ENCODE assay signal across 34 cellular contexts in the genomic region with DNA sequence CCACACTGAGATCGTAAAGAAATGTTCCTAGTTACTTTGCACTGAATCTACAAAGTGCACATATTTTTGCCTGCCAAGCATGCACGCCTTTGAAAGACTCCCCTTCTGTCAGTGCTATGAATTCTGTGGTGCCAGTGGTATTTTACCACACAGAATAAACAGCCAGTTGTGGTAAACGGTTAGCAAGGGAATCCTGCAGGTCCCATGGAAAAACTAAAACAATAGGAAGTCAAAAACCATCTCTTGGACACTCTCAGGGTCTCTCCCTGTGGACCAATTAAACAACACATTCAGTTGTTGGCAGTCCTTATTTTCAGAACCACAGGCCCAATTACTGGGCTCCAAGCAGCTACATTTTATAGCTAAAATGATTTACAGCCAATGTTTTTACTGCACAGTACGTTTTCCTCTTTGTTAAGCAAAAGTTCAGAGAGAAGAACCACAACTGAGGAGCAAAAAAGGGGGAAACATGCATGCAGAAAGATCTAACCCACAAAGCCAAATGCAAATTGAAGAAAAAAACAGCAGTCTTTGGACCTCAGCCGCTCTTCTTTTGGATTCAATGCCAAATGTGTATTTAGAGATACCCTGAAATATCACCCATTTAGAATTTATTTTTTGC.
DNase-seq lines count a peak whose midpoint lies in the region; ATAC-seq, FAIRE-seq and TF ChIP-seq lines count a peak whose summit lies in the region.
"Had no signal": no experiment of that assay in that cellular context is flagged by ENCODE, and none has a peak within 500 bp of the region (broad histone marks: within the 10 kb centered on the region; RNA-seq: fewer than 3 reads in every experiment).

No MANE protein-coding gene starts in this region.

- H3K4me2 ChIP-seq in astrocyte (ENCODE audit: low read length), result no peak overlapping the region
- H3K4me2 ChIP-seq: PC-9 had no signal

- H3K4me3 ChIP-seq in astrocyte (ENCODE audit: insufficient read depth, low read depth, low read length) (no peak overlapping the region), Peyer's patch (no peak overlapping the region)
- no peak overlapping the region for H3K4me3 ChIP-seq in naive thymus-derived CD4-positive, alpha-beta T cell (ENCODE audit: low read length)
- H3K4me3 ChIP-seq: body of pancreas, left ventricle myocardium inferior, PC-9, suprapubic skin, upper lobe of left lung had no signal

- no peaks in the 10 kb centered on the region for H3K79me2 ChIP-seq in astrocyte (ENCODE audit: insufficient read depth, low read length)

- TF ChIP-seq POLR2A in Peyer's patch (IDR thresholded peaks at IDR 0.05), result no peak

- H3K9ac ChIP-seq in astrocyte (ENCODE audit: low read length), result no peak overlapping the region

- CTCF ChIA-PET in naive thymus-derived CD4-positive, alpha-beta T cell (lab: Charles Lee), result no interaction called here

- H2AFZ ChIP-seq in astrocyte (ENCODE audit: low read depth, low read length), result no peak overlapping the region
- H2AFZ ChIP-seq: PC-9 had no signal

- FAIRE-seq in astrocyte (lab: Jason Lieb, UNC), result peak; percentile 9
- FAIRE-seq: GM12891, H54, HepG2 had no signal

- H3K36me3 Mint-ChIP-seq in astrocyte (ENCODE audit: low read depth, unreplicated experiment) (no peaks in the 10 kb centered on the region), osteocyte (ENCODE audit: unreplicated experiment) (no peaks in the 10 kb centered on the region)
- no peaks in the 10 kb centered on the region for H3K36me3 Mint-ChIP-seq in naive thymus-derived CD4-positive, alpha-beta T cell
- H3K36me3 Mint-ChIP-seq: CD4-positive, alpha-beta memory T cell; stimulated activated naive B cell treated with anti-CD40 and anti-IgM and Interleukin-4, amounts not matched to agents 10 μg/mL and 1 μg/mL and 100 μg/mL, for 72 hours had no signal

- H3K27ac Mint-ChIP-seq in astrocyte (ENCODE audit: unreplicated experiment) (no peak overlapping the region), osteocyte (ENCODE audit: unreplicated experiment) (no peak overlapping the region)
- peak overlapping the region in 5 of 9 donors; percentile 26 to 58 (median 32) for H3K27ac Mint-ChIP-seq in naive thymus-derived CD4-positive, alpha-beta T cell
- H3K27ac Mint-ChIP-seq: CD4-positive, alpha-beta memory T cell; stimulated activated naive B cell treated with anti-CD40 and anti-IgM and Interleukin-4, amounts not matched to agents 10 μg/mL and 1 μg/mL and 100 μg/mL, for 72 hours had no signal

- H4K20me1 ChIP-seq in astrocyte (ENCODE audit: insufficient read depth, low read length), result no peaks in the 10 kb centered on the region

- POLR2A ChIA-PET in naive thymus-derived CD4-positive, alpha-beta T cell (lab: Charles Lee), result no interaction called here

- no peak for ATAC-seq in naive thymus-derived CD4-positive, alpha-beta T cell
- no peak for ATAC-seq in HG02623 (IDR thresholded peaks at IDR 0.05; ENCODE audit: unreplicated experiment)
- ATAC-seq: body of pancreas; HepG2; stimulated activated naive B cell treated with anti-CD40 and anti-IgM and Interleukin-4, amounts not matched to agents 10 μg/mL and 1 μg/mL and 100 μg/mL, for 72 hours had no signal

- DNase-seq in AG08395 (ENCODE audit: low spot score) (peak; percentile 31), HT1080 (ENCODE audit: low read depth) (peak; percentile 3), astrocyte (ENCODE audit: low read depth) (peak; percentile 20), Peyer's patch (no peak), osteocyte (ENCODE audit: extremely low spot score, unreplicated experiment) (no peak)
- DNase-seq in naive thymus-derived CD4-positive, alpha-beta T cell, result peak in 3 of 9 donors; percentile 9 to 13 (median 10)
- DNase-seq in stimulated activated CD4-positive, alpha-beta T cell treated with anti-CD3 and anti-CD28 coated beads, Interleukin-1b, Interleukin-23, amount 100 ng/mL, for 48 hours, result no peak
- DNase-seq: 8988T; activated CD4-positive, alpha-beta T cell treated with anti-CD3 and anti-CD28 coated beads, Interleukin-2, amount 50 U/mL, for 48 hours; activated CD4-positive, CD25-positive, alpha-beta regulatory T cell treated with anti-CD3 and anti-CD28 coated beads, Interleukin-2, amount 50 U/mL, for 72 hours; activated gamma-delta T cell treated with Interleukin-2 at 50 U/mL for 16 hours; activated T-cell treated with anti-CD3 and anti-CD28 coated beads, Interleukin-2, amount 50 U/mL, for 48 hours; body of pancreas; CD4-positive, alpha-beta memory T cell; foreskin keratinocyte; head of caudate nucleus; islet precursor cell; Kasumi-1; left ventricle myocardium inferior; mesenchymal stem cell; NCI-H1048; NCI-H187 treated with DMSO at 0.1 percent for 48 hours; NCI-H524 treated with DMSO at 0.1 percent for 48 hours; occipital lobe; PC-9; Right ventricle myocardium superior; stimulated activated naive B cell treated with anti-CD40 and anti-IgM and Interleukin-4, amounts not matched to agents 10 μg/mL and 1 μg/mL and 100 μg/mL, for 72 hours; upper lobe of left lung had no signal

- H3K9me3 Mint-ChIP-seq in astrocyte (ENCODE audit: unreplicated experiment) (no peaks in the 10 kb centered on the region), osteocyte (ENCODE audit: unreplicated experiment) (no peaks in the 10 kb centered on the region)
- H3K9me3 Mint-ChIP-seq in naive thymus-derived CD4-positive, alpha-beta T cell, result no peaks in the 10 kb centered on the region
- H3K9me3 Mint-ChIP-seq: CD4-positive, alpha-beta memory T cell; central memory CD8-positive, alpha-beta T cell; stimulated activated naive B cell treated with anti-CD40 and anti-IgM and Interleukin-4, amounts not matched to agents 10 μg/mL and 1 μg/mL and 100 μg/mL, for 72 hours had no signal

- no peak overlapping the region for H3K27ac ChIP-seq in astrocyte (ENCODE audit: low read depth, low read length)
- H3K27ac ChIP-seq in naive thymus-derived CD4-positive, alpha-beta T cell (ENCODE audit: low read depth, low read length), result no peak overlapping the region
- no peak overlapping the region for H3K27ac ChIP-seq in Peyer's patch
- H3K27ac ChIP-seq: body of pancreas, foreskin keratinocyte, left ventricle myocardium inferior, PC-9, suprapubic skin, upper lobe of left lung had no signal

- no peak for TF ChIP-seq CTCF in astrocyte (IDR thresholded peaks at IDR 0.05; ENCODE audit: insufficient read depth, low read depth, low read length)
- no peak for TF ChIP-seq CTCF in Peyer's patch (IDR thresholded peaks at IDR 0.05)
- TF ChIP-seq CTCF in osteocyte (IDR thresholded peaks at IDR 0.05), result no peak

- H3K4me3 Mint-ChIP-seq in astrocyte (ENCODE audit: unreplicated experiment) (no peak overlapping the region), osteocyte (ENCODE audit: unreplicated experiment) (no peak overlapping the region)
- H3K4me3 Mint-ChIP-seq in naive thymus-derived CD4-positive, alpha-beta T cell, result peak overlapping the region in 6 of 10 donors; percentile 9 to 40 (median 26)
- H3K4me3 Mint-ChIP-seq: CD4-positive, alpha-beta memory T cell; central memory CD8-positive, alpha-beta T cell; stimulated activated naive B cell treated with anti-CD40 and anti-IgM and Interleukin-4, amounts not matched to agents 10 μg/mL and 1 μg/mL and 100 μg/mL, for 72 hours had no signal

- H3K4me1 Mint-ChIP-seq in astrocyte (ENCODE audit: low read depth, unreplicated experiment) (peaks cover 4% of the 10 kb centered on the region), osteocyte (ENCODE audit: unreplicated experiment) (no peaks in the 10 kb centered on the region)
- H3K4me1 Mint-ChIP-seq in naive thymus-derived CD4-positive, alpha-beta T cell, result peaks cover 0 to 29% (median 19%) of the 10 kb centered on the region in 7 donors
- H3K4me1 Mint-ChIP-seq: CD4-positive, alpha-beta memory T cell; central memory CD8-positive, alpha-beta T cell; stimulated activated naive B cell treated with anti-CD40 and anti-IgM and Interleukin-4, amounts not matched to agents 10 μg/mL and 1 μg/mL and 100 μg/mL, for 72 hours had no signal

- intact Hi-C loops in naive thymus-derived CD4-positive, alpha-beta T cell (cut with micrococcal nuclease), result no loop called here

- H3K9me3 ChIP-seq in astrocyte (ENCODE audit: insufficient read depth, low read depth, low read length) (no peaks in the 10 kb centered on the region), Peyer's patch (no peaks in the 10 kb centered on the region)
- no peaks in the 10 kb centered on the region for H3K9me3 ChIP-seq in naive thymus-derived CD4-positive, alpha-beta T cell (ENCODE audit: control insufficient read depth in 2 of 3, low read length in 3 of 3)
- H3K9me3 ChIP-seq: body of pancreas, left ventricle myocardium inferior, suprapubic skin, upper lobe of left lung had no signal

- H3K27me3 ChIP-seq in astrocyte (ENCODE audit: insufficient read depth, low read length) (no peaks in the 10 kb centered on the region), Peyer's patch (no peaks in the 10 kb centered on the region)
- no peaks in the 10 kb centered on the region for H3K27me3 ChIP-seq in naive thymus-derived CD4-positive, alpha-beta T cell (ENCODE audit: control insufficient read depth in 2 of 2, insufficient read depth in 2 of 2, low read length in 2 of 2)
- H3K27me3 ChIP-seq: body of pancreas, suprapubic skin, upper lobe of left lung had no signal

- H3K4me1 ChIP-seq in astrocyte (ENCODE audit: insufficient read depth, low read length), result no peaks in the 10 kb centered on the region
- peaks cover 0 to 11% of the 10 kb centered on the region in 2 donors for H3K4me1 ChIP-seq in naive thymus-derived CD4-positive, alpha-beta T cell (ENCODE audit: control insufficient read depth in 2 of 2, insufficient read depth in 2 of 2, low read length in 2 of 2)
- no peaks in the 10 kb centered on the region for H3K4me1 ChIP-seq in Peyer's patch
- H3K4me1 ChIP-seq: body of pancreas, foreskin keratinocyte had no signal

- H3K36me3 ChIP-seq in astrocyte (ENCODE audit: insufficient read depth, low read length) (no peaks in the 10 kb centered on the region), Peyer's patch (no peaks in the 10 kb centered on the region)
- no peaks in the 10 kb centered on the region for H3K36me3 ChIP-seq in naive thymus-derived CD4-positive, alpha-beta T cell (ENCODE audit: control insufficient read depth in 2 of 3, insufficient read depth in 3 of 3, low read length in 3 of 3)
- H3K36me3 ChIP-seq: left ventricle myocardium inferior, suprapubic skin, upper lobe of left lung had no signal

- H3K27me3 Mint-ChIP-seq in astrocyte (ENCODE audit: low read depth, unreplicated experiment) (no peaks in the 10 kb centered on the region), osteocyte (ENCODE audit: unreplicated experiment) (peaks cover 8% of the 10 kb centered on the region)
- no peaks in the 10 kb centered on the region for H3K27me3 Mint-ChIP-seq in naive thymus-derived CD4-positive, alpha-beta T cell
- H3K27me3 Mint-ChIP-seq: stimulated activated naive B cell treated with anti-CD40 and anti-IgM and Interleukin-4, amounts not matched to agents 10 μg/mL and 1 μg/mL and 100 μg/mL, for 72 hours had no signal

Comparison
In these comparisons a context has a peak if more than half of its experiments do, and no peak if none do; other contexts are left out.
1. DNase-seq: peak in AG08395 (single experiment), HT1080 (single experiment) and astrocyte (single experiment); none in Peyer's patch (0 of 3), osteocyte (single experiment) and stimulated activated CD4-positive, alpha-beta T cell treated with anti-CD3 and anti-CD28 coated beads, Interleukin-1b, Interleukin-23, amount 100 ng/mL, for 48 hours (single experiment).
2. H3K27ac Mint-ChIP-seq: peak in naive thymus-derived CD4-positive, alpha-beta T cell (5 of 9); none in astrocyte (single experiment) and osteocyte (single experiment).
3. H3K4me3 Mint-ChIP-seq: peak in naive thymus-derived CD4-positive, alpha-beta T cell (6 of 10); none in astrocyte (single experiment) and osteocyte (single experiment).